1 cellular context compared by ENCODE assay signal in the genomic region with DNA sequence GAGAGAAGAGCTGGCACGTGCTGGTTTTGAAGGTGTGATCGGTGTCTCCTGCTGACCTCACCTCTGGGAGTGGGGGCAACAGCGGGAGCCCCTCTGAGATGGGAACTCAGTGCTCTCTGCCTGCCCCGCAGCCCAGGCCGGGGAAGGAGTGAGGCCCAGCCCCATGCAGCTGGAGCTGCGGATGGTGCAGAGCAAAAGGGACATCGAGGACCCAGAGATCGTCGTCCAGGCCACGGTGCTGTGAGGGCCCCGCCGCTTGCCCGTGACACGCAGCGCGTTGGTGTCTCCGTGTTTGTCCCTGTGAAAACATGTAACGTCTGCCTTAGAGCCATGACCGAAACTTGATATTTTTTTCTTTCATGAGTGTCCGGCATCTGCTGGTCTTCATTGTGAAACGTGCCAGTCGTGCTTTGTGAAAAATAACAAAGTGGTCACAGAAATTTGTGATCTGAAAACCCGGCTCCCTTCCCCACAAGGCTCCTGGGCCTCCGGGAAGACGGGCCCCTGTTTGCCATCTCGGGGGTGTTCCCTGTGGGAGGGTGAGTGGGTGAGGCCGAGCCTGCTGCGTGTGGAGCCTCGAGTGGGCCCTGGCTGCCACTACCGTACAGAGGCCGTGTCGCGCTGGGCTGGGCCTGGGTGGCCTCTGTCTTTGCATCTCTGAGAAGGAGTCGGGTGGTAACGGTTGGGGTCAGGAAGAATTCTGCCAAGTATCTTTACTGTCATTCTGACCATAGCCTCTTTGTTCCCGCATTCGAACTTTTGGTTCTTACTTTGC.
A peak's percentile ranks its signal among the peaks of the same experiment; 100 is the strongest.
TF ChIP-seq lines count a peak whose summit lies in the region.

No MANE protein-coding gene starts in this region.

TF ChIP-seq in K562, 482 proteins besides CTCF, POLR2A, EP300 and RAD21:
- TF ChIP-seq POLR2G (IDR thresholded peaks at IDR 0.05; ENCODE audit: low read depth, low read length) (peak; percentile 58), KDM5B (IDR thresholded peaks at IDR 0.05; ENCODE audit: insufficient replicate concordance, low read depth, low read length) (no peak), IFI16 (CRISPR knock-in tag; IDR thresholded peaks at IDR 0.05) (no peak), ZC3H8 (IDR thresholded peaks at IDR 0.05) (no peak)
- TF ChIP-seq, protein P1, sequence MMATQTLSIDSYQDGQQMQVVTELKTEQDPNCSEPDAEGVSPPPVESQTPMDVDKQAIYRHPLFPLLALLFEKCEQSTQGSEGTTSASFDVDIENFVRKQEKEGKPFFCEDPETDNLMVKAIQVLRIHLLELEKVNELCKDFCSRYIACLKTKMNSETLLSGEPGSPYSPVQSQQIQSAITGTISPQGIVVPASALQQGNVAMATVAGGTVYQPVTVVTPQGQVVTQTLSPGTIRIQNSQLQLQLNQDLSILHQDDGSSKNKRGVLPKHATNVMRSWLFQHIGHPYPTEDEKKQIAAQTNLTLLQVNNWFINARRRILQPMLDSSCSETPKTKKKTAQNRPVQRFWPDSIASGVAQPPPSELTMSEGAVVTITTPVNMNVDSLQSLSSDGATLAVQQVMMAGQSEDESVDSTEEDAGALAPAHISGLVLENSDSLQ (IDR thresholded peaks at IDR 0.05) = no peak
TF ChIP-seq in K562: peak in this region for 1.
